8 cellular contexts compared by ENCODE assay signal in genomic region chr3:3178498-3179328, GRCh38. TPM values are rescaled to one million over a fixed set of nuclear protein-coding genes. Genes with fewer than 3 reads are reported as not detected.
DNase-seq lines count a peak whose midpoint lies in the region; ATAC-seq and TF ChIP-seq lines count a peak whose summit lies in the region.

No MANE protein-coding gene starts in this region.

- peak; percentile 1 for ATAC-seq in GM21528 (IDR thresholded peaks at IDR 0.05; ENCODE audit: low FRiP score, unreplicated experiment)
- no peak for ATAC-seq in HG03095 (IDR thresholded peaks at IDR 0.05; ENCODE audit: unreplicated experiment)

- H3K4me1 ChIP-seq in A673 (ENCODE audit: insufficient read depth, low read length, poor library complexity, severe bottlenecking): peaks cover 10% of the 10 kb centered on the region
- H3K4me1 ChIP-seq in iPS-18a (ENCODE audit: control insufficient read depth, low read depth, low read length): peaks cover 3% of the 10 kb centered on the region
- peaks cover 5 to 29% (median 22%) of the 10 kb centered on the region in 5 donors for H3K4me1 ChIP-seq in subcutaneous abdominal adipose tissue (ENCODE audit: control insufficient read depth in 5 of 5, insufficient read depth in 5 of 5, low read length in 5 of 5)

- DNase-seq in A673 (ENCODE audit: low spot score): no peak
- DNase-seq in WERI-Rb-1: no peak
- DNase-seq in NCI-H1436 (lab: John Stamatoyannopoulos, UW): no peak
- no peak for DNase-seq in NCI-H1048 (lab: John Stamatoyannopoulos, UW)

- H3K4me3 ChIP-seq in A673 (ENCODE audit: low read depth, low read length, poor library complexity, severe bottlenecking): peak overlapping the region; percentile 90
- H3K4me3 ChIP-seq in WERI-Rb-1 (ENCODE audit: low read depth, low read length): peak overlapping the region; percentile 85
- H3K4me3 ChIP-seq in iPS-18a (ENCODE audit: low read length): peak overlapping the region; percentile 88
- H3K4me3 ChIP-seq in subcutaneous abdominal adipose tissue (ENCODE audit: low read depth in 1 of 5, low read length in 5 of 5): peak overlapping the region; percentile 67 to 99 (median 99)

- H3K9ac ChIP-seq in iPS-18a (ENCODE audit: low read length): peak overlapping the region; percentile 77
- H3K9ac ChIP-seq in subcutaneous abdominal adipose tissue (ENCODE audit: low read length in 5 of 5): peak overlapping the region; percentile 93 to 96 (median 94)

- CTCF ChIA-PET in A673 (lab: Charles Lee): no interaction called here

- POLR2A ChIA-PET in A673 (lab: Charles Lee; ENCODE audit: low non-redundant PET): no interaction called here

- H3K27me3 ChIP-seq in A673 (replicated peaks; ENCODE audit: insufficient read depth, low read depth, low read length, poor library complexity) (no peaks in the 10 kb centered on the region), WERI-Rb-1 (ENCODE audit: insufficient read depth, low read depth, severe bottlenecking) (no peaks in the 10 kb centered on the region), iPS-18a (ENCODE audit: control insufficient read depth, insufficient read depth, low read length) (no peaks in the 10 kb centered on the region), subcutaneous abdominal adipose tissue (ENCODE audit: control insufficient read depth in 5 of 5, insufficient read depth in 4 of 5, low read length in 5 of 5) (no peaks in the 10 kb centered on the region)

- H3K27ac ChIP-seq in A673 (ENCODE audit: low read depth, low read length, poor library complexity, severe bottlenecking) (peak overlapping the region; percentile 79), WERI-Rb-1 (peak overlapping the region; percentile 83), iPS-18a (ENCODE audit: low read length) (peak overlapping the region; percentile 4), subcutaneous abdominal adipose tissue (ENCODE audit: low read depth, low read length) (peak overlapping the region; percentile 83)

- TSS peak; percentile 69 for BruUV-seq in A673 (replicated peaks; lab: Mats Ljungman, UMichigan)

- H3K9me3 ChIP-seq in A673 (ENCODE audit: low read depth, low read length, poor library complexity, severe bottlenecking) (no peaks in the 10 kb centered on the region), WERI-Rb-1 (ENCODE audit: severe bottlenecking) (no peaks in the 10 kb centered on the region), iPS-18a (ENCODE audit: control insufficient read depth, low read depth, low read length) (no peaks in the 10 kb centered on the region), subcutaneous abdominal adipose tissue (ENCODE audit: control insufficient read depth in 5 of 5, low read length in 5 of 5) (no peaks in the 10 kb centered on the region)

- H3K36me3 ChIP-seq in A673 (ENCODE audit: insufficient read depth, low read length, poor library complexity, severe bottlenecking) (peaks cover 4% of the 10 kb centered on the region), WERI-Rb-1 (peaks cover 9% of the 10 kb centered on the region), iPS-18a (ENCODE audit: control insufficient read depth, low read depth, low read length) (peaks cover 7% of the 10 kb centered on the region), subcutaneous abdominal adipose tissue (ENCODE audit: control insufficient read depth in 5 of 5, insufficient read depth in 5 of 5, low read length in 5 of 5) (peaks cover 3 to 13% (median 9%) of the 10 kb centered on the region in 5 donors)

- intact Hi-C loops in A673 (cut with micrococcal nuclease; ENCODE audit: unreplicated experiment): no loop called here

- no peak for TF ChIP-seq CTCF in A673 (conservative IDR thresholded peaks at IDR 0.05; ENCODE audit: low read depth, low read length)
- no peak for TF ChIP-seq CTCF in WERI-Rb-1 (IDR thresholded peaks at IDR 0.05; ENCODE audit: low read depth, low read length)

RNA-seq across cellular contexts. Expression of gene CRBN, which starts 0.8 kb away (rescaled TPM):
- total RNA-seq in A673 (2021): 39.9 and 41.6 TPM in 2 replicates

RNA-seq across cellular contexts. Expression of gene TRNT1, which starts 52.0 kb away (rescaled TPM):
- 35.2 and 41.7 TPM in 2 replicates for total RNA-seq in A673 (2021)

Comparison
In these comparisons a context has a peak if more than half of its experiments do, and no peak if none do; other contexts are left out.
1. H3K27ac ChIP-seq: peak in every context shown above with its lines; median percentile 83 in WERI-Rb-1; 83 in subcutaneous abdominal adipose tissue; 79 in A673; 4 in iPS-18a.